23 cellular contexts compared by ENCODE assay signal in genomic region chr4:168945291-168945690, GRCh38.
DNase-seq lines count a peak whose midpoint lies in the region; ATAC-seq, FAIRE-seq and TF ChIP-seq lines count a peak whose summit lies in the region.
"Had no signal": no experiment of that assay in that cellular context is flagged by ENCODE, and none has a peak within 500 bp of the region (broad histone marks: within the 10 kb centered on the region; RNA-seq: fewer than 3 reads in every experiment).

No MANE protein-coding gene starts in this region.

- no peaks in the 10 kb centered on the region for H4K20me1 ChIP-seq in keratinocyte (ENCODE audit: control insufficient read depth, extremely low read depth, insufficient read depth, low read length)

- CTCF ChIA-PET in A673 (lab: Charles Lee) (no interaction called here), HEK293T (lab: Yijun Ruan, JAX) (no interaction called here)

- DNase-seq in A673 (ENCODE audit: low spot score), result peak; percentile 63
- DNase-seq in NCI-H82 treated with DMSO at 0.1 percent for 48 hours (lab: John Stamatoyannopoulos, UW; ENCODE audit: unreplicated experiment), result peak; percentile 68
- no peak for DNase-seq in keratinocyte (ENCODE audit: low read depth, low spot score)
- DNase-seq in stimulated activated naive B cell treated with anti-CD40 and anti-IgM and Interleukin-4, amounts not matched to agents 10 μg/mL and 1 μg/mL and 100 μg/mL, for 72 hours, result no peak
- DNase-seq in chondrocyte (ENCODE audit: low spot score), result no peak
- no peak for DNase-seq in NCI-H2196 treated with DMSO at 0.1 percent for 48 hours (lab: John Stamatoyannopoulos, UW; ENCODE audit: unreplicated experiment)
- no peak for DNase-seq in coronary artery (ENCODE audit: low spot score)
- DNase-seq in HEK293T (ENCODE audit: extremely low spot score), result no peak
- DNase-seq: C1 segment of cervical spinal cord; Calu3; CD4-positive, alpha-beta memory T cell; COR-L47; DMS153; DND-41; GM23248; H9; HFFc6 had no signal

- H3K36me3 Mint-ChIP-seq in stimulated activated naive B cell treated with anti-CD40 and anti-IgM and Interleukin-4, amounts not matched to agents 10 μg/mL and 1 μg/mL and 100 μg/mL, for 72 hours, result peaks cover 3 to 17% of the 10 kb centered on the region in 2 donors
- peaks cover 23% of the 10 kb centered on the region for H3K36me3 Mint-ChIP-seq in chondrocyte (ENCODE audit: low read depth)
- H3K36me3 Mint-ChIP-seq: CD4-positive, alpha-beta memory T cell had no signal

- H3K4me3 ChIP-seq in A673 (ENCODE audit: low read depth, low read length, poor library complexity, severe bottlenecking) (no peak overlapping the region), keratinocyte (ENCODE audit: control insufficient read depth in 2 of 3, extremely low read depth in 1 of 3, insufficient read depth in 2 of 3, low read depth in 1 of 3, low read length in 3 of 3) (no peak overlapping the region), coronary artery (no peak overlapping the region)
- H3K4me3 ChIP-seq: A549, GM23248 had no signal

- no peak overlapping the region for H3K4me3 Mint-ChIP-seq in stimulated activated naive B cell treated with anti-CD40 and anti-IgM and Interleukin-4, amounts not matched to agents 10 μg/mL and 1 μg/mL and 100 μg/mL, for 72 hours
- H3K4me3 Mint-ChIP-seq in chondrocyte (ENCODE audit: unreplicated experiment), result no peak overlapping the region
- H3K4me3 Mint-ChIP-seq: CD4-positive, alpha-beta memory T cell; H9; HFFc6 had no signal

- intact Hi-C loops in A673 (cut with micrococcal nuclease; ENCODE audit: unreplicated experiment), result no loop called here

- TF ChIP-seq CTCF in A673 (conservative IDR thresholded peaks at IDR 0.05; ENCODE audit: low read depth, low read length), result no peak
- TF ChIP-seq CTCF in keratinocyte (optimal IDR thresholded peaks at IDR 0.05 in 1 of 3, IDR thresholded peaks at IDR 0.05 in 1 of 3, conservative IDR thresholded peaks at IDR 0.05 in 1 of 3; ENCODE audit: extremely low read depth in 1 of 3, insufficient read depth in 2 of 3, low read length in 3 of 3), result no peak
- no peak for TF ChIP-seq CTCF in chondrocyte (IDR thresholded peaks at IDR 0.05)
- no peak for TF ChIP-seq CTCF in coronary artery (IDR thresholded peaks at IDR 0.05)

- ATAC-seq in stimulated activated naive B cell treated with anti-CD40 and anti-IgM and Interleukin-4, amounts not matched to agents 10 μg/mL and 1 μg/mL and 100 μg/mL, for 72 hours (replicated peaks), result no peak
- ATAC-seq: A549, HCT116 had no signal

- H3K9me3 Mint-ChIP-seq in stimulated activated naive B cell treated with anti-CD40 and anti-IgM and Interleukin-4, amounts not matched to agents 10 μg/mL and 1 μg/mL and 100 μg/mL, for 72 hours, result peaks cover 9 to 18% of the 10 kb centered on the region in 2 donors
- H3K9me3 Mint-ChIP-seq in chondrocyte (ENCODE audit: low read depth), result peaks cover 45% of the 10 kb centered on the region
- H3K9me3 Mint-ChIP-seq: HFFc6 had no signal

- dilution Hi-C loops in keratinocyte (cut with MboI; ENCODE audit: extremely low pct_ligation_motif_present, low sequenced_read_pairs), result no loop called here

- H3K27me3 ChIP-seq in A673 (replicated peaks; ENCODE audit: insufficient read depth, low read depth, low read length, poor library complexity) (no peaks in the 10 kb centered on the region), keratinocyte (ENCODE audit: control insufficient read depth, extremely low read depth, insufficient read depth, low read length) (no peaks in the 10 kb centered on the region)

- H3K36me3 ChIP-seq in A673 (ENCODE audit: insufficient read depth, low read length, poor library complexity, severe bottlenecking) (no peaks in the 10 kb centered on the region), keratinocyte (ENCODE audit: control insufficient read depth in 2 of 2, extremely low read depth in 1 of 2, insufficient read depth in 2 of 2, low read length in 2 of 2) (no peaks in the 10 kb centered on the region)

- H3K4me1 Mint-ChIP-seq in stimulated activated naive B cell treated with anti-CD40 and anti-IgM and Interleukin-4, amounts not matched to agents 10 μg/mL and 1 μg/mL and 100 μg/mL, for 72 hours, result no peaks in the 10 kb centered on the region
- H3K4me1 Mint-ChIP-seq in chondrocyte (ENCODE audit: low read depth), result no peaks in the 10 kb centered on the region
- H3K4me1 Mint-ChIP-seq: CD4-positive, alpha-beta memory T cell had no signal

- H2AFZ ChIP-seq in keratinocyte (ENCODE audit: control insufficient read depth, low read length), result no peak overlapping the region
- H2AFZ ChIP-seq: GM23248 had no signal

- H3K4me1 ChIP-seq in A673 (ENCODE audit: insufficient read depth, low read length, poor library complexity, severe bottlenecking), result peaks cover 14% of the 10 kb centered on the region
- H3K4me1 ChIP-seq in keratinocyte (ENCODE audit: control insufficient read depth, extremely low read depth, insufficient read depth, low read length), result no peaks in the 10 kb centered on the region
- H3K4me1 ChIP-seq: A549 had no signal

- no peaks in the 10 kb centered on the region for H3K79me2 ChIP-seq in keratinocyte (ENCODE audit: control insufficient read depth, insufficient read depth, low read length)

- H3K27me3 Mint-ChIP-seq in stimulated activated naive B cell treated with anti-CD40 and anti-IgM and Interleukin-4, amounts not matched to agents 10 μg/mL and 1 μg/mL and 100 μg/mL, for 72 hours, result no peaks in the 10 kb centered on the region
- H3K27me3 Mint-ChIP-seq in chondrocyte (ENCODE audit: low read depth), result no peaks in the 10 kb centered on the region
- H3K27me3 Mint-ChIP-seq: CD4-positive, alpha-beta memory T cell had no signal

- H3K9me3 ChIP-seq in A673 (ENCODE audit: low read depth, low read length, poor library complexity, severe bottlenecking) (no peaks in the 10 kb centered on the region), keratinocyte (ENCODE audit: control insufficient read depth, low read depth, low read length) (no peaks in the 10 kb centered on the region)
- H3K9me3 ChIP-seq: A549 had no signal

- H3K9ac ChIP-seq in keratinocyte (ENCODE audit: control insufficient read depth, extremely low read depth, insufficient read depth, low read length), result no peak overlapping the region
- H3K9ac ChIP-seq: GM23248 had no signal

- POLR2A ChIA-PET in A673 (lab: Charles Lee; ENCODE audit: low non-redundant PET) (no interaction called here), HEK293T (lab: Yijun Ruan, JAX) (no interaction called here)

- H3K9me1 ChIP-seq in keratinocyte (ENCODE audit: control insufficient read depth, extremely low read depth, insufficient read depth, low read length), result no peaks in the 10 kb centered on the region

- peak overlapping the region; percentile 31 for H3K27ac Mint-ChIP-seq in stimulated activated naive B cell treated with anti-CD40 and anti-IgM and Interleukin-4, amounts not matched to agents 10 μg/mL and 1 μg/mL and 100 μg/mL, for 72 hours
- H3K27ac Mint-ChIP-seq in chondrocyte (ENCODE audit: unreplicated experiment), result no peak overlapping the region
- H3K27ac Mint-ChIP-seq: CD4-positive, alpha-beta memory T cell; H9; HFFc6 had no signal

- H3K4me2 ChIP-seq in keratinocyte (ENCODE audit: control insufficient read depth, extremely low read depth, insufficient read depth, low read depth, low read length), result no peak overlapping the region
- H3K4me2 ChIP-seq: A549 had no signal

- BruUV-seq in A673 (replicated peaks; lab: Mats Ljungman, UMichigan), result no TSS peak

- no peak overlapping the region for H3K27ac ChIP-seq in A673 (ENCODE audit: low read depth, low read length, poor library complexity, severe bottlenecking)
- no peak overlapping the region for H3K27ac ChIP-seq in keratinocyte (ENCODE audit: control insufficient read depth, insufficient read depth, low read length)
- H3K27ac ChIP-seq in coronary artery, result no peak overlapping the region
- H3K27ac ChIP-seq: 22Rv1, A549, GM23248 had no signal

- peak; percentile 23 for FAIRE-seq in keratinocyte (lab: Jason Lieb, UNC)
- FAIRE-seq: A549, G401.6, GM12892, H1 had no signal

TF ChIP-seq in HEK293T, 16 proteins besides CTCF, POLR2A, EP300 and RAD21:
- TF ChIP-seq ARNT (IDR thresholded peaks at IDR 0.05) (no peak), TARDBP (IDR thresholded peaks at IDR 0.05) (no peak), ELF4 (IDR thresholded peaks at IDR 0.05) (no peak), BHLHE40 (IDR thresholded peaks at IDR 0.05; ENCODE audit: borderline replicate concordance) (no peak), HDGF (IDR thresholded peaks at IDR 0.05; ENCODE audit: borderline replicate concordance) (no peak), FOXA1 (IDR thresholded peaks at IDR 0.05) (no peak), ZNF384 (IDR thresholded peaks at IDR 0.05) (no peak), SP1 (IDR thresholded peaks at IDR 0.05) (no peak), LEF1 (IDR thresholded peaks at IDR 0.05; ENCODE audit: borderline replicate concordance) (no peak), CTBP1 (IDR thresholded peaks at IDR 0.05; ENCODE audit: borderline replicate concordance) (no peak), L3MBTL2 (conservative IDR thresholded peaks at IDR 0.05) (no peak), FOXK2 (IDR thresholded peaks at IDR 0.05) (no peak), FOXM1 (IDR thresholded peaks at IDR 0.05; ENCODE audit: borderline replicate concordance) (no peak), NFRKB (IDR thresholded peaks at IDR 0.05) (no peak), SUZ12 (IDR thresholded peaks at IDR 0.05) (no peak)
- TF ChIP-seq, protein P1, sequence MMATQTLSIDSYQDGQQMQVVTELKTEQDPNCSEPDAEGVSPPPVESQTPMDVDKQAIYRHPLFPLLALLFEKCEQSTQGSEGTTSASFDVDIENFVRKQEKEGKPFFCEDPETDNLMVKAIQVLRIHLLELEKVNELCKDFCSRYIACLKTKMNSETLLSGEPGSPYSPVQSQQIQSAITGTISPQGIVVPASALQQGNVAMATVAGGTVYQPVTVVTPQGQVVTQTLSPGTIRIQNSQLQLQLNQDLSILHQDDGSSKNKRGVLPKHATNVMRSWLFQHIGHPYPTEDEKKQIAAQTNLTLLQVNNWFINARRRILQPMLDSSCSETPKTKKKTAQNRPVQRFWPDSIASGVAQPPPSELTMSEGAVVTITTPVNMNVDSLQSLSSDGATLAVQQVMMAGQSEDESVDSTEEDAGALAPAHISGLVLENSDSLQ (IDR thresholded peaks at IDR 0.05), result no peak
TF ChIP-seq in HEK293T: peak in this region for 0.

Comparison
In these comparisons a context has a peak if more than half of its experiments do, and no peak if none do; other contexts are left out.
1. DNase-seq: peak in A673 (single experiment) and NCI-H82 treated with DMSO at 0.1 percent for 48 hours (single experiment); none in keratinocyte (single experiment), stimulated activated naive B cell treated with anti-CD40 and anti-IgM and Interleukin-4, amounts not matched to agents 10 μg/mL and 1 μg/mL and 100 μg/mL, for 72 hours (single experiment), chondrocyte (single experiment), NCI-H2196 treated with DMSO at 0.1 percent for 48 hours (single experiment), coronary artery (single experiment) and HEK293T (single experiment).